Comparison of ENCODE assay signal across 22 cellular contexts in genomic region chr12:16523570-16524331, GRCh38.
DNase-seq lines count a peak whose midpoint lies in the region; ATAC-seq, FAIRE-seq and TF ChIP-seq lines count a peak whose summit lies in the region.
"Had no signal": no experiment of that assay in that cellular context is flagged by ENCODE, and none has a peak within 500 bp of the region (broad histone marks: within the 10 kb centered on the region; RNA-seq: fewer than 3 reads in every experiment).

No MANE protein-coding gene starts in this region.

- peak; percentile 31 for FAIRE-seq in colon (lab: Jason Lieb, UNC)

- peaks cover 45% of the 10 kb centered on the region for H3K4me1 ChIP-seq in OCI-LY1 (ENCODE audit: insufficient read depth, low read length, severe bottlenecking)
- H3K4me1 ChIP-seq: tibial artery had no signal

- H3K36me3 Mint-ChIP-seq in type B pancreatic cell: no peaks in the 10 kb centered on the region
- H3K36me3 Mint-ChIP-seq in activated naive CD4-positive, alpha-beta T cell treated with anti-CD3 and anti-CD28 coated beads, Interleukin-2, amount 10 ng/mL, durations not matched to agents 7 days and 5 days: no peaks in the 10 kb centered on the region
- H3K36me3 Mint-ChIP-seq: stimulated activated naive B cell treated with anti-CD40 and anti-IgM and Interleukin-4, amounts not matched to agents 10 μg/mL and 1 μg/mL and 100 μg/mL, for 72 hours; WTC11 had no signal

- no peak overlapping the region for H3K4me3 ChIP-seq in OCI-LY1 (ENCODE audit: low read depth, low read length, poor library complexity, severe bottlenecking)
- H3K4me3 ChIP-seq: tibial artery had no signal

- H3K4me3 Mint-ChIP-seq in type B pancreatic cell: no peak overlapping the region
- H3K4me3 Mint-ChIP-seq in activated naive CD4-positive, alpha-beta T cell treated with anti-CD3 and anti-CD28 coated beads, Interleukin-2, amount 10 ng/mL, durations not matched to agents 7 days and 5 days: no peak overlapping the region
- H3K4me3 Mint-ChIP-seq: activated CD4-positive, alpha-beta memory T cell treated with anti-CD3 and anti-CD28 coated beads, Interleukin-2, amount 10 ng/mL, durations not matched to agents 7 days and 5 days; nephron progenitor cell; stimulated activated naive B cell treated with anti-CD40 and anti-IgM and Interleukin-4, amounts not matched to agents 10 μg/mL and 1 μg/mL and 100 μg/mL, for 72 hours; WTC11 had no signal

- H3K9me3 ChIP-seq in OCI-LY1 (ENCODE audit: low read length): no peaks in the 10 kb centered on the region
- H3K9me3 ChIP-seq: tibial artery had no signal

- no peaks in the 10 kb centered on the region for H3K79me2 ChIP-seq in OCI-LY1 (ENCODE audit: insufficient read depth, low read length)

- peak overlapping the region; percentile 86 for H3K27ac Mint-ChIP-seq in type B pancreatic cell
- H3K27ac Mint-ChIP-seq in activated naive CD4-positive, alpha-beta T cell treated with anti-CD3 and anti-CD28 coated beads, Interleukin-2, amount 10 ng/mL, durations not matched to agents 7 days and 5 days: no peak overlapping the region
- H3K27ac Mint-ChIP-seq: activated CD4-positive, alpha-beta memory T cell treated with anti-CD3 and anti-CD28 coated beads, Interleukin-2, amount 10 ng/mL, durations not matched to agents 7 days and 5 days; nephron progenitor cell; stimulated activated naive B cell treated with anti-CD40 and anti-IgM and Interleukin-4, amounts not matched to agents 10 μg/mL and 1 μg/mL and 100 μg/mL, for 72 hours; WTC11 had no signal

- H2AFZ ChIP-seq in OCI-LY1 (ENCODE audit: low read length): 0 out of 2 replicates have a peak overlapping the region, but pooled peaks have one; percentile 83

- H3K4me2 ChIP-seq in OCI-LY1 (ENCODE audit: low read length): peak overlapping the region; percentile 37; the same call in 1 of the 2 replicates

- H3K9ac ChIP-seq in OCI-LY1 (ENCODE audit: low read length): no peak overlapping the region

- no peaks in the 10 kb centered on the region for H3K9me3 Mint-ChIP-seq in type B pancreatic cell
- H3K9me3 Mint-ChIP-seq in activated naive CD4-positive, alpha-beta T cell treated with anti-CD3 and anti-CD28 coated beads, Interleukin-2, amount 10 ng/mL, durations not matched to agents 7 days and 5 days: peaks cover 11% of the 10 kb centered on the region
- H3K9me3 Mint-ChIP-seq: stimulated activated naive B cell treated with anti-CD40 and anti-IgM and Interleukin-4, amounts not matched to agents 10 μg/mL and 1 μg/mL and 100 μg/mL, for 72 hours had no signal

- peak; percentile 39 for ATAC-seq in GM21786 (IDR thresholded peaks at IDR 0.05; ENCODE audit: unreplicated experiment)
- ATAC-seq: left cardiac atrium; stimulated activated naive B cell treated with anti-CD40 and anti-IgM and Interleukin-4, amounts not matched to agents 10 μg/mL and 1 μg/mL and 100 μg/mL, for 72 hours; WTC11 had no signal

- no peak for TF ChIP-seq CTCF in OCI-LY1 (IDR thresholded peaks at IDR 0.05; ENCODE audit: low read length)
- TF ChIP-seq CTCF in type B pancreatic cell (conservative IDR thresholded peaks at IDR 0.05): no peak

- H3K4me1 Mint-ChIP-seq in type B pancreatic cell (ENCODE audit: unreplicated experiment): no peaks in the 10 kb centered on the region
- no peaks in the 10 kb centered on the region for H3K4me1 Mint-ChIP-seq in activated naive CD4-positive, alpha-beta T cell treated with anti-CD3 and anti-CD28 coated beads, Interleukin-2, amount 10 ng/mL, durations not matched to agents 7 days and 5 days
- H3K4me1 Mint-ChIP-seq: activated CD4-positive, alpha-beta memory T cell treated with anti-CD3 and anti-CD28 coated beads, Interleukin-2, amount 10 ng/mL, durations not matched to agents 7 days and 5 days; nephron progenitor cell; stimulated activated naive B cell treated with anti-CD40 and anti-IgM and Interleukin-4, amounts not matched to agents 10 μg/mL and 1 μg/mL and 100 μg/mL, for 72 hours had no signal

- H3K27me3 Mint-ChIP-seq in type B pancreatic cell: no peaks in the 10 kb centered on the region
- no peaks in the 10 kb centered on the region for H3K27me3 Mint-ChIP-seq in activated naive CD4-positive, alpha-beta T cell treated with anti-CD3 and anti-CD28 coated beads, Interleukin-2, amount 10 ng/mL, durations not matched to agents 7 days and 5 days
- H3K27me3 Mint-ChIP-seq: activated CD4-positive, alpha-beta memory T cell treated with anti-CD3 and anti-CD28 coated beads, Interleukin-2, amount 10 ng/mL, durations not matched to agents 7 days and 5 days; stimulated activated naive B cell treated with anti-CD40 and anti-IgM and Interleukin-4, amounts not matched to agents 10 μg/mL and 1 μg/mL and 100 μg/mL, for 72 hours had no signal

- H3F3A ChIP-seq in OCI-LY1 (ENCODE audit: insufficient read depth, low read length): no peaks in the 10 kb centered on the region

- peak overlapping the region; percentile 72 for H3K27ac ChIP-seq in OCI-LY1 (ENCODE audit: low read depth, low read length, poor library complexity, severe bottlenecking)
- H3K27ac ChIP-seq: tibial artery had no signal

- no peaks in the 10 kb centered on the region for H4K20me1 ChIP-seq in OCI-LY1 (ENCODE audit: insufficient read depth, low read length)

- H3K36me3 ChIP-seq in OCI-LY1 (ENCODE audit: insufficient read depth, low read length): no peaks in the 10 kb centered on the region
- H3K36me3 ChIP-seq: tibial artery had no signal

- H3K27me3 ChIP-seq in OCI-LY1 (ENCODE audit: insufficient read depth, low read length): no peaks in the 10 kb centered on the region
- H3K27me3 ChIP-seq: tibial artery had no signal

- DNase-seq in type B pancreatic cell (ENCODE audit: extremely low spot score, unreplicated experiment) (no peak), activated gamma-delta T cell (lab: John Stamatoyannopoulos, UW) (no peak), SIG-M5 treated with dmso at 0.1 percent for 504 hours (lab: John Stamatoyannopoulos, UW; ENCODE audit: unreplicated experiment) (no peak)
- DNase-seq in activated naive CD4-positive, alpha-beta T cell treated with anti-CD3 and anti-CD28 coated beads, Interleukin-2, amount 10 ng/mL, durations not matched to agents 7 days and 5 days: no peak
- DNase-seq: activated CD4-positive, alpha-beta memory T cell treated with anti-CD3 and anti-CD28 coated beads, Interleukin-2, amount 10 ng/mL, durations not matched to agents 7 days and 5 days; activated naive CD4-positive, alpha-beta T cell; activated T-cell treated with anti-CD3 and anti-CD28 coated beads, Interleukin-2, amount 50 U/mL, for 1 hour; amniotic stem cell; central memory CD4-positive, alpha-beta T cell; COR-L47; KBM-7; left cardiac atrium; MV-4-11; NCI-H187 treated with DMSO at 0.1 percent for 48 hours; nephron progenitor cell; stimulated activated naive B cell treated with anti-CD40 and anti-IgM and Interleukin-4, amounts not matched to agents 10 μg/mL and 1 μg/mL and 100 μg/mL, for 72 hours; T-helper 2 cell; tibial artery had no signal

- CTCF ChIA-PET in activated naive CD4-positive, alpha-beta T cell treated with anti-CD3 and anti-CD28 coated beads, Interleukin-2, amount 10 ng/mL, durations not matched to agents 7 days and 5 days (lab: Charles Lee): no interaction called here

- no peaks in the 10 kb centered on the region for H3K9me2 ChIP-seq in OCI-LY1 (ENCODE audit: low read depth, low read length)
